8 cellular contexts compared by ENCODE assay signal in the genomic region with DNA sequence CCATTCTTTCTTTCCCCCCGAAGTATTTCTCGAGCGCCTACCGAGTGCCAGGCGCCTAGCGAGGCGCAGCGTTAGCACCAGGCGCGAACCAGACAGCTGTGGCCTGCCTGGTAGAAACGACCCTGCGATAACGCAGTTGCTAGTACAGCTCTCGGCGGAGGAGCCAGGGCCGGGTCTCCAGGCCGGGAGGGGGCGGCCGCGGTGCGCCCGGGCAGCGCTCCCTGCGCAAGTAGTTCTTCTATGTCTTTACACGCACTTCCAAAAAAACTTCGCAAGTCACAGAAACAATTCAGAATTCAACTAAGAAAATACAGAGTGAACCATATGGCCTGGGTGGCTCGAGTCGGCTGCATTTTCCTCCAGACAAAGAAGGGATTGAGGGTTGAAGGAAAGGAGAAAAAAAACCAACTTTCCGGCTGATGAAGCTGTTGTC. TPM values are rescaled to one million over a fixed set of nuclear protein-coding genes. Genes with fewer than 3 reads are reported as not detected.
DNase-seq lines count a peak whose midpoint lies in the region; FAIRE-seq and TF ChIP-seq lines count a peak whose summit lies in the region.

No MANE protein-coding gene starts in this region.

- TF ChIP-seq CTCF in GM12872 (IDR thresholded peaks at IDR 0.05; ENCODE audit: insufficient read depth, low read depth, low read length) = peak; percentile 58
- TF ChIP-seq CTCF in H9 (conservative IDR thresholded peaks at IDR 0.05) = peak; percentile 44; the same call in 2 of the 3 replicates
- TF ChIP-seq CTCF in NB4 (IDR thresholded peaks at IDR 0.05; ENCODE audit: low read depth, low read length) = peak; percentile 55
- TF ChIP-seq CTCF in keratinocyte (optimal IDR thresholded peaks at IDR 0.05 in 1 of 3, IDR thresholded peaks at IDR 0.05 in 1 of 3, conservative IDR thresholded peaks at IDR 0.05 in 1 of 3; ENCODE audit: extremely low read depth in 1 of 3, insufficient read depth in 2 of 3, low read length in 3 of 3) = peak in 1 of 3 experiments; percentile 49

- no peak overlapping the region for H4K5ac ChIP-seq in H9 (ENCODE audit: insufficient read length, low read depth, low read length)

- H3K79me1 ChIP-seq in H9 (ENCODE audit: insufficient read depth, low read depth, low read length, poor library complexity, severe bottlenecking) = no peaks in the 10 kb centered on the region

- H3K23me2 ChIP-seq in H9 (ENCODE audit: insufficient read length, low read depth, low read length, poor library complexity, severe bottlenecking) = peaks cover 17% of the 10 kb centered on the region

- H4K20me1 ChIP-seq in H9 (ENCODE audit: control insufficient read depth, insufficient read depth, insufficient read length) (no peaks in the 10 kb centered on the region), keratinocyte (ENCODE audit: control insufficient read depth, extremely low read depth, insufficient read depth, low read length) (no peaks in the 10 kb centered on the region)

- H3K27me3 ChIP-seq in H9 (ENCODE audit: insufficient read depth, low read length) (peaks cover 50% of the 10 kb centered on the region), adipocyte (replicated peaks; ENCODE audit: control insufficient read depth, insufficient read depth, low read length) (peaks cover 62% of the 10 kb centered on the region), keratinocyte (ENCODE audit: control insufficient read depth, extremely low read depth, insufficient read depth, low read length) (peaks cover 61% of the 10 kb centered on the region), thymus (ENCODE audit: control insufficient read depth, insufficient read depth) (peaks cover 58% of the 10 kb centered on the region)

- H3K56ac ChIP-seq in H9 (ENCODE audit: insufficient read length, low read depth, low read length) = no peak overlapping the region

- H3K4ac ChIP-seq in H9 (ENCODE audit: low read depth, low read length) = no peak overlapping the region

- H2AFZ ChIP-seq in H9 (ENCODE audit: low read length) (no peak overlapping the region), keratinocyte (ENCODE audit: control insufficient read depth, low read length) (peak overlapping the region; percentile 8)

- no peak overlapping the region for H3K23ac ChIP-seq in H9 (ENCODE audit: insufficient read length, low read depth, low read length)

- H2BK20ac ChIP-seq in H9 (ENCODE audit: low read depth, low read length, poor library complexity, severe bottlenecking) = no peak overlapping the region

- peak overlapping the region; percentile 58 to 83 for H3K4me3 Mint-ChIP-seq in H9

- no peaks in the 10 kb centered on the region for H3K79me2 ChIP-seq in H9 (ENCODE audit: insufficient read depth, low read length)
- no peaks in the 10 kb centered on the region for H3K79me2 ChIP-seq in keratinocyte (ENCODE audit: control insufficient read depth, insufficient read depth, low read length)

- H2AK5ac ChIP-seq in H9 (ENCODE audit: insufficient read length, low read length) = no peak overlapping the region

- DNase-seq in H9 (peak; percentile 85), NB4 (ENCODE audit: low read depth) (peak; percentile 80), adipocyte (ENCODE audit: low read depth) (no peak), keratinocyte (ENCODE audit: low read depth, low spot score) (no peak), globus pallidus (ENCODE audit: low spot score) (no peak), NCI-H187 treated with DMSO at 0.1 percent for 48 hours (lab: John Stamatoyannopoulos, UW) (no peak)

- peaks cover 0 to 5% of the 10 kb centered on the region in 2 experiments; a peak in 2 of 5 replicates for H3K9me3 Mint-ChIP-seq in H9

- H4K91ac ChIP-seq in H9 (ENCODE audit: insufficient read length, low read depth, low read length) = no peak overlapping the region

- dilution Hi-C loops in keratinocyte (cut with MboI; ENCODE audit: extremely low pct_ligation_motif_present, low sequenced_read_pairs) = no loop called here

- H3K27me3 Mint-ChIP-seq in H9 (ENCODE audit: low read depth) = peaks cover 98% of the 10 kb centered on the region

- H3K36me3 Mint-ChIP-seq in H9 (ENCODE audit: insufficient read depth in 1 of 3, low read depth in 3 of 3) = no peaks in the 10 kb centered on the region

- no CpG with 5 or more reads among the region's 29 CpGs for WGBS in H9 (ENCODE audit: extremely low coverage, insufficient read length, low lambda C conversion rate)
- 3% methylated on average over 29 of the region's 29 CpGs for WGBS in thymus

- H3K9me3 ChIP-seq in H9 (ENCODE audit: control insufficient read depth, low read depth, low read length) (no peaks in the 10 kb centered on the region), adipocyte (ENCODE audit: control insufficient read depth, low read length) (peaks cover 15% of the 10 kb centered on the region), keratinocyte (ENCODE audit: control insufficient read depth, low read depth, low read length) (peaks cover 2% of the 10 kb centered on the region), thymus (ENCODE audit: control insufficient read depth) (no peaks in the 10 kb centered on the region)

- H3K4me3 ChIP-seq in NB4 (ENCODE audit: low read depth, low read length) (peak overlapping the region; percentile 53), adipocyte (ENCODE audit: low read length) (peak overlapping the region; percentile 42), keratinocyte (ENCODE audit: control insufficient read depth in 2 of 3, extremely low read depth in 1 of 3, insufficient read depth in 2 of 3, low read depth in 1 of 3, low read length in 3 of 3) (peak overlapping the region; percentile 12 to 76 (median 23)), thymus (ENCODE audit: low read length) (peak overlapping the region; percentile 47)

- H3K27ac ChIP-seq in H9 (ENCODE audit: insufficient read length, low read depth, low read length) = no peak overlapping the region
- no peak overlapping the region for H3K27ac ChIP-seq in keratinocyte (ENCODE audit: control insufficient read depth, insufficient read depth, low read length)
- no peak overlapping the region for H3K27ac ChIP-seq in thymus (ENCODE audit: low read depth)

- H2BK12ac ChIP-seq in H9 (ENCODE audit: insufficient read length, low read depth, low read length) = no peak overlapping the region

- FAIRE-seq in keratinocyte (lab: Jason Lieb, UNC) = no peak

- H4K8ac ChIP-seq in H9 (replicated peaks; ENCODE audit: insufficient read length, low read depth, low read length) = no peak overlapping the region

- H3K36me3 ChIP-seq in adipocyte (ENCODE audit: control insufficient read depth, insufficient read depth, low read length, severe bottlenecking) = no peaks in the 10 kb centered on the region
- H3K36me3 ChIP-seq in keratinocyte (ENCODE audit: control insufficient read depth in 2 of 2, extremely low read depth in 1 of 2, insufficient read depth in 2 of 2, low read length in 2 of 2) = no peaks in the 10 kb centered on the region
- H3K36me3 ChIP-seq in thymus (ENCODE audit: control insufficient read depth, insufficient read depth) = no peaks in the 10 kb centered on the region

- no peak overlapping the region for H2BK15ac ChIP-seq in H9 (ENCODE audit: low read depth, low read length)

- no peaks in the 10 kb centered on the region; the same call in 1 of the 2 replicates for H3K4me1 ChIP-seq in H9 (ENCODE audit: insufficient read depth, low read length)
- H3K4me1 ChIP-seq in adipocyte (ENCODE audit: control insufficient read depth, insufficient read depth, low read length) = no peaks in the 10 kb centered on the region
- H3K4me1 ChIP-seq in keratinocyte (ENCODE audit: control insufficient read depth, extremely low read depth, insufficient read depth, low read length) = peaks cover 13% of the 10 kb centered on the region
- H3K4me1 ChIP-seq in thymus (ENCODE audit: control insufficient read depth, insufficient read depth, low read length) = peaks cover 8% of the 10 kb centered on the region

- H2BK5ac ChIP-seq in H9 (ENCODE audit: insufficient read length, low read length) = no peak overlapping the region

- no peak overlapping the region for H2BK120ac ChIP-seq in H9 (ENCODE audit: low read depth, low read length, poor library complexity, severe bottlenecking)

- no peak overlapping the region for H3K27ac Mint-ChIP-seq in H9

- H3K4me2 ChIP-seq in H9 (ENCODE audit: insufficient read depth, insufficient read length, low read length) (peak overlapping the region; percentile 64), keratinocyte (ENCODE audit: control insufficient read depth, extremely low read depth, insufficient read depth, low read depth, low read length) (peak overlapping the region; percentile 92)

- TF ChIP-seq POLR2A in NB4 (IDR thresholded peaks at IDR 0.05; ENCODE audit: extremely low read depth, insufficient read length) = no peak

- no peaks in the 10 kb centered on the region for H3K9me1 ChIP-seq in keratinocyte (ENCODE audit: control insufficient read depth, extremely low read depth, insufficient read depth, low read length)

- H3K9ac ChIP-seq in H9 (ENCODE audit: extremely low read depth, insufficient read length, low read length) = no peak overlapping the region
- H3K9ac ChIP-seq in adipocyte (ENCODE audit: low read length) = no peak overlapping the region
- no peak overlapping the region for H3K9ac ChIP-seq in keratinocyte (ENCODE audit: control insufficient read depth, extremely low read depth, insufficient read depth, low read length)

- H3K14ac ChIP-seq in H9 (ENCODE audit: insufficient read depth, low read length) = no peak overlapping the region

- H3T11ph ChIP-seq in H9 (ENCODE audit: low read length) = no peak overlapping the region

- no peak overlapping the region for H3K18ac ChIP-seq in H9 (ENCODE audit: insufficient read length, low read depth, low read length)

- peaks cover 43 to 56% of the 10 kb centered on the region in 2 experiments for H3K4me1 Mint-ChIP-seq in H9

RNA-seq across cellular contexts. Expression of a gene that starts 7.0 kb away (rescaled TPM):
- not detected in 2 replicates for total RNA-seq in H9 (2021)
- polyA plus RNA-seq in keratinocyte = not detected in 3 replicates
- not detected for polyA plus RNA-seq in keratinocyte (2011; ENCODE audit: low read depth)
- polyA plus RNA-seq in keratinocyte (2011; cell fraction: cytosol; rRNA removed) = not detected in 2 replicates
- polyA plus RNA-seq in keratinocyte (2011; cell fraction: nucleus; rRNA removed) = not detected in 2 replicates
- polyA plus RNA-seq in keratinocyte (2012; ENCODE audit: low replicate concordance) = not detected in 2 replicates
- polyA minus RNA-seq in keratinocyte = not detected in 3 replicates
- not detected for polyA minus RNA-seq in keratinocyte (2011; cell fraction: cytosol; rRNA and poly(A)+ RNA removed)
- polyA minus RNA-seq in keratinocyte (2011; cell fraction: nucleus; rRNA and poly(A)+ RNA removed) = not detected in 2 replicates
- polyA plus RNA-seq in thymus = 0.02 TPM

Comparison
In these comparisons a context has a peak if more than half of its experiments do, and no peak if none do; other contexts are left out.
1. DNase-seq: peak in H9 (single experiment) and NB4 (single experiment); none in adipocyte (single experiment), keratinocyte (single experiment), globus pallidus (single experiment) and NCI-H187 treated with DMSO at 0.1 percent for 48 hours (single experiment).
2. Peak in every context shown above with its lines, with median percentiles within 50 percentile points of each other: H3K4me3 ChIP-seq.